Comparison of ENCODE assay signal across 14 cellular contexts in the genomic region with DNA sequence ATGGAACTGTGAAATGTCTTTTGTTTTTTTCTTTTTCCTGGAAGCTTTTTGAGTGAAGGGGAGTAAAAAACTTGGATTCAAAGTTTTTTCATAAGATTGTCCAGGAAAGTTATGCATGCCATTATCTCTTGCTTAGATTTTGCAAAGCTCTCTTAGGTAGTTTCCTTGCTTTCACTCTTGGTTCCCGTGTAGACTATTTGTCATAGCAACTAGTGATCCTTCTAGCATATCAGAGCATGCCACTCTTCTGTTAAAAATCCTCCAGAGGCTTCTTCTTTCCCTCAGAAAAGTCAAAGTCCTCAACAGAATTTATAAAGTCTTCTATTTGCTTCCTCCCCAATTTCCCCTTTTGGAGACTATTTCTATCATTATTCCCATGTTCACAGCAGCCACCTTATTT. TPM values are rescaled to one million over a fixed set of nuclear protein-coding genes. Genes with fewer than 3 reads are reported as not detected.
A peak's percentile ranks its signal among the peaks of the same experiment; 100 is the strongest.
DNase-seq lines count a peak whose midpoint lies in the region; ATAC-seq and TF ChIP-seq lines count a peak whose summit lies in the region.
"Had no signal": no experiment of that assay in that cellular context is flagged by ENCODE, and none has a peak within 500 bp of the region (broad histone marks: within the 10 kb centered on the region; RNA-seq: fewer than 3 reads in every experiment).

No MANE protein-coding gene starts in this region.

- TF ChIP-seq CTCF in fibroblast of pulmonary artery (IDR thresholded peaks at IDR 0.05; ENCODE audit: low read length, missing control alignments) = no peak
- TF ChIP-seq CTCF in CD4-positive, alpha-beta T cell (IDR thresholded peaks at IDR 0.05) = no peak

- DNase-seq in fibroblast of pulmonary artery (ENCODE audit: low read depth) (peak; percentile 9), ecto neural progenitor cell (ENCODE audit: low spot score) (no peak), NCI-H2227 treated with DMSO at 0.1 percent for 48 hours (lab: John Stamatoyannopoulos, UW) (no peak), NCI-H1105 (lab: John Stamatoyannopoulos, UW) (no peak)
- no peak for DNase-seq in CD4-positive, alpha-beta T cell
- DNase-seq: DMS153, foreskin fibroblast, sigmoid colon had no signal

- intact Hi-C loops in CD4-positive, alpha-beta T cell (cut with DNase I, micrococcal nuclease) = no loop called here

- H3K4me3 Mint-ChIP-seq in CD4-positive, alpha-beta T cell = no peak overlapping the region
- H3K4me3 Mint-ChIP-seq: memory B cell had no signal

- H3K27ac ChIP-seq in CD4-positive, alpha-beta T cell (ENCODE audit: low read depth, low read length) = no peak overlapping the region
- H3K27ac ChIP-seq: HL-60, sigmoid colon, SJCRH30 had no signal

- ATAC-seq in GM18873 (IDR thresholded peaks at IDR 0.05; ENCODE audit: low FRiP score, unreplicated experiment) (peak; percentile 90), GM21825 (IDR thresholded peaks at IDR 0.05; ENCODE audit: unreplicated experiment) (peak; percentile 78), HG03280 (IDR thresholded peaks at IDR 0.05; ENCODE audit: unreplicated experiment) (peak; percentile 78)
- ATAC-seq in CD4-positive, alpha-beta T cell (ENCODE audit: poor library complexity) = no peak

- peaks cover 26% of the 10 kb centered on the region for H3K36me3 Mint-ChIP-seq in CD4-positive, alpha-beta T cell (ENCODE audit: low read depth)

- H3K4me1 Mint-ChIP-seq in CD4-positive, alpha-beta T cell (ENCODE audit: low read depth) = peaks cover 85% of the 10 kb centered on the region

- no peaks in the 10 kb centered on the region for H3K9me3 Mint-ChIP-seq in CD4-positive, alpha-beta T cell
- H3K9me3 Mint-ChIP-seq: memory B cell had no signal

- no peaks in the 10 kb centered on the region for H3K9me3 ChIP-seq in CD4-positive, alpha-beta T cell (ENCODE audit: control insufficient read depth, low read length)
- H3K9me3 ChIP-seq: sigmoid colon had no signal

- CTCF ChIA-PET in CD4-positive, alpha-beta T cell (lab: Charles Lee) = no interaction called here

- POLR2A ChIA-PET in CD4-positive, alpha-beta T cell (lab: Charles Lee) = interaction anchor here (1.2 kb wide), 1 partner anchor 21 kb away, joined by 3 read pairs; a partner anchor contains a TSS

- H3K4me3 ChIP-seq in fibroblast of pulmonary artery (replicated peaks; ENCODE audit: low read depth, low read length) = no peak overlapping the region
- H3K4me3 ChIP-seq: sigmoid colon, SJCRH30 had no signal

- no peaks in the 10 kb centered on the region for H3K27me3 ChIP-seq in CD4-positive, alpha-beta T cell (ENCODE audit: control insufficient read depth, insufficient read depth, low read length)
- H3K27me3 ChIP-seq: sigmoid colon, SJCRH30 had no signal

- H3K27ac Mint-ChIP-seq in CD4-positive, alpha-beta T cell = no peak overlapping the region
- H3K27ac Mint-ChIP-seq: memory B cell had no signal

- H3K27me3 Mint-ChIP-seq in CD4-positive, alpha-beta T cell = no peaks in the 10 kb centered on the region
- H3K27me3 Mint-ChIP-seq: memory B cell had no signal

RNA-seq across cellular contexts. Expression of a gene that starts 21.1 kb away (rescaled TPM):
- 1 to 10 TPM; 6.3 to 7.5 TPM for total RNA-seq in CD4-positive, alpha-beta T cell

RNA-seq across cellular contexts. Expression of a gene that starts 21.3 kb away (rescaled TPM):
- 10 to 100 TPM; 12.9 to 13.6 TPM for total RNA-seq in CD4-positive, alpha-beta T cell
